Comparison of ENCODE assay signal across 8 cellular contexts in genomic region chr17:42554250-42555121, GRCh38. TPM values are rescaled to one million over a fixed set of nuclear protein-coding genes. Genes with fewer than 3 reads are reported as not detected.
DNase-seq lines count a peak whose midpoint lies in the region; ATAC-seq and TF ChIP-seq lines count a peak whose summit lies in the region.

No MANE protein-coding gene starts in this region.

- H3K4me3 Mint-ChIP-seq in nephron progenitor cell, result peak overlapping the region; percentile 88

- peak; percentile 76 for ATAC-seq in GM21529 (IDR thresholded peaks at IDR 0.05; ENCODE audit: unreplicated experiment)

- no peaks in the 10 kb centered on the region for H3K36me3 ChIP-seq in suprapubic skin

- H3K4me1 ChIP-seq in suprapubic skin, result peaks cover 34% of the 10 kb centered on the region

- H3K36me3 Mint-ChIP-seq in nephron progenitor cell (ENCODE audit: low read depth), result no peaks in the 10 kb centered on the region

- no peaks in the 10 kb centered on the region for H3K9me3 ChIP-seq in suprapubic skin

- no peaks in the 10 kb centered on the region for H3K9me3 Mint-ChIP-seq in nephron progenitor cell

- under 1% methylated on average over 26 of the region's 82 CpGs for WGBS in suprapubic skin

- peak overlapping the region; percentile 89 for H3K27ac Mint-ChIP-seq in nephron progenitor cell

- TF ChIP-seq CTCF in fibroblast of villous mesenchyme (IDR thresholded peaks at IDR 0.05; ENCODE audit: insufficient read depth, low read depth, low read length), result no peak
- TF ChIP-seq CTCF in nephron progenitor cell (IDR thresholded peaks at IDR 0.05), result no peak
- TF ChIP-seq CTCF in suprapubic skin (IDR thresholded peaks at IDR 0.05), result no peak

- peak overlapping the region; percentile 78 for H3K4me3 ChIP-seq in fibroblast of villous mesenchyme (ENCODE audit: low read depth, low read length)
- H3K4me3 ChIP-seq in suprapubic skin, result peak overlapping the region; percentile 88

- peak; percentile 48 for DNase-seq in DMS153 treated with DMSO at 0.1 percent for 48 hours (lab: John Stamatoyannopoulos, UW; ENCODE audit: unreplicated experiment)
- peak; percentile 72 for DNase-seq in KG1 (lab: John Stamatoyannopoulos, UW)
- peak; percentile 66 for DNase-seq in activated gamma-delta T cell treated with anti-CD3 and anti-CD28 coated beads, Interleukin-2, amount 50 U/mL, for 16 hours (ENCODE audit: low read depth)
- DNase-seq in fibroblast of villous mesenchyme (ENCODE audit: low read depth), result peak; percentile 89
- peak; percentile 95 for DNase-seq in nephron progenitor cell
- DNase-seq in suprapubic skin (ENCODE audit: low spot score in 2 of 2), result peak; percentile 92 to 93

- peaks cover 54% of the 10 kb centered on the region for H3K4me1 Mint-ChIP-seq in nephron progenitor cell

- no peaks in the 10 kb centered on the region for H3K27me3 ChIP-seq in suprapubic skin

- H3K27ac ChIP-seq in suprapubic skin, result peak overlapping the region; percentile 81

- no peaks in the 10 kb centered on the region for H3K27me3 Mint-ChIP-seq in nephron progenitor cell (ENCODE audit: low read depth, poor library complexity)

- peak; percentile 92 for TF ChIP-seq POLR2A in Raji (IDR thresholded peaks at IDR 0.05; ENCODE audit: insufficient read depth, low read depth, low read length)
- TF ChIP-seq POLR2A in suprapubic skin (IDR thresholded peaks at IDR 0.05), result peak; percentile 15 to 80

- TF ChIP-seq EP300 in suprapubic skin (IDR thresholded peaks at IDR 0.05), result no peak

RNA-seq across cellular contexts. Expression of gene HSD17B1, which starts 1.8 kb away (rescaled TPM):
- total RNA-seq in fibroblast of villous mesenchyme, result 3.5 and 11.9 TPM in 2 replicates
- total RNA-seq in suprapubic skin, result 1 to 10 TPM; 1.2 to 8.8 (median 3.2) TPM

RNA-seq across cellular contexts. Expression of gene COASY, which starts 7.5 kb away (rescaled TPM):
- total RNA-seq in fibroblast of villous mesenchyme, result 18.0 and 22.0 TPM in 2 replicates
- 10 to 100 TPM; 41.1 to 54.0 (median 46.0) TPM for total RNA-seq in suprapubic skin

RNA-seq across cellular contexts. Expression of gene MLX, which starts 12.4 kb away (rescaled TPM):
- total RNA-seq in fibroblast of villous mesenchyme (31.2 and 47.5 TPM in 2 replicates), suprapubic skin (10 to 100 TPM; 34.7 to 62.5 (median 44.3) TPM)

RNA-seq across cellular contexts. Expression of gene NAGLU, which starts 18.4 kb away (rescaled TPM):
- 28.5 and 35.1 TPM in 2 replicates for total RNA-seq in fibroblast of villous mesenchyme
- 10 to 100 TPM; 19.8 to 40.1 (median 30.4) TPM for total RNA-seq in suprapubic skin

RNA-seq across cellular contexts. Expression of gene PSMC3IP, which starts 23.0 kb away (rescaled TPM):
- total RNA-seq in fibroblast of villous mesenchyme (3.9 and 4.8 TPM in 2 replicates), suprapubic skin (1 to 10 TPM; 2.3 to 4.0 (median 3.6) TPM)

Comparison
In these comparisons a context has a peak if more than half of its experiments do, and no peak if none do; other contexts are left out.
1. Peak in every context shown above with its lines: DNase-seq, ATAC-seq, H3K4me3 ChIP-seq and H3K27ac ChIP-seq.